ENCODE assay signal across 9 cellular contexts in the genomic region with DNA sequence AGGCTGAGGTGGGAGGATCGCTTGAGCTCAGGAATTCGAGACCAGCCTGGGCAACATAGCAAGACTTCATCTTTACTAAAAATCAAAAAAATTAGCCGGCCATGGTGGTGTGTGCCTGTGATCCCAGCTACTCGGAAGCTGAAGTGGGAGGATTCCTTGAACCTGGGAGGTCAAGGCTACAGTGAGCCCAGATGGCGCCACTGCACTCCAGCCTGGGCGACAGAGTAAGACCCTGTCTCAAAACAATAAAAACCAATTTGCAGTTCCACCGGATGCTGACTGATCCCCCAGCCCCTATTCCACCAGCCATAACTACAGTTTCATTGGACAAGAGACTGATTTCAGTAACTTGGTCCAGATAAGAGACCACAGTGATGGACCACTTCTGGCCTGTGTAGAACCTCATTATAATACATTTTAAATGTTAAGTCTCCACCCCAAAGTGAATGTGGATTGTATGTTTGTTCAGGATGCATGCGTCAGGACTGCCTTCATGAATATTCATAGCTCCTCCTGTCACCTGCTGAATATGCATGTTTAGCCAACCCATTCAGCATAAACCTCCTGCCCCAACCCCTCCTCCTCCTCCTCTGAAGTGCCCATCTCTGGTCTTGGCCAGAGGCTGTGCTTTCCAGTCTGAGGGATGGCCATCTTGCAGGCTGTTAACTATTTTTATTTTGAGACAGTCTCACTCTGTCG. TPM values are rescaled to one million over a fixed set of nuclear protein-coding genes. Genes with fewer than 3 reads are reported as not detected.
DNase-seq lines count a peak whose midpoint lies in the region; ATAC-seq and TF ChIP-seq lines count a peak whose summit lies in the region.
"Had no signal": no experiment of that assay in that cellular context is flagged by ENCODE, and none has a peak within 500 bp of the region (broad histone marks: within the 10 kb centered on the region; RNA-seq: fewer than 3 reads in every experiment).

No MANE protein-coding gene starts in this region.

- H3K4me3 Mint-ChIP-seq in activated naive CD4-positive, alpha-beta T cell treated with anti-CD3 and anti-CD28 coated beads, Interleukin-2, amount 50 U/mL, for 24 hours, result peak overlapping the region; percentile 98
- H3K4me3 Mint-ChIP-seq in dendritic cell treated with granulocyte-macrophage colony-stimulating factor and Interleukin-4, amounts not matched to agents 40 ng/mL and 50 ng/mL, for 4 days, result no peak overlapping the region

- H2AFZ ChIP-seq in PC-9, result no peak overlapping the region

- no peak for TF ChIP-seq POLR2A in upper lobe of left lung (IDR thresholded peaks at IDR 0.05)

- intact Hi-C loops in PC-9 (cut with micrococcal nuclease; ENCODE audit: unreplicated experiment), result no loop called here
- intact Hi-C loops in dendritic cell treated with granulocyte-macrophage colony-stimulating factor and Interleukin-4, amounts not matched to agents 40 ng/mL and 50 ng/mL, for 4 days (cut with micrococcal nuclease), result loop anchor here (10.0 kb wide), 2 partner anchors 130 to 290 kb away; a partner anchor contains a TSS

- H3K4me3 ChIP-seq in PC-9, result peak overlapping the region; percentile 71; the same call in 1 of the 2 replicates
- H3K4me3 ChIP-seq in upper lobe of left lung, result no peak overlapping the region

- peaks cover 86% of the 10 kb centered on the region for H3K79me2 ChIP-seq in PC-9 (ENCODE audit: low read depth)

- H4K20me1 ChIP-seq in PC-9 (ENCODE audit: insufficient read depth), result peaks cover 41% of the 10 kb centered on the region

- no peak for DNase-seq in activated naive CD4-positive, alpha-beta T cell treated with Interleukin-2 at 50 U/mL for 16 hours
- no peak for DNase-seq in PC-9
- no peak for DNase-seq in upper lobe of left lung
- no peak for DNase-seq in effector CD4-positive, alpha-beta T cell
- no peak for DNase-seq in CD1c-positive myeloid dendritic cell (ENCODE audit: extremely low spot score)
- no peak for DNase-seq in NCI-H446 treated with DMSO at 0.1 percent for 48 hours (lab: John Stamatoyannopoulos, UW)
- DNase-seq: EL had no signal

- peaks cover 28% of the 10 kb centered on the region for H3K4me1 ChIP-seq in PC-9 (replicated peaks; ENCODE audit: insufficient read depth)
- peaks cover 31 to 56% (median 39%) of the 10 kb centered on the region in 4 donors for H3K4me1 ChIP-seq in upper lobe of left lung

- peaks cover 41% of the 10 kb centered on the region; the same call in 1 of the 2 replicates for H3F3A ChIP-seq in PC-9 (ENCODE audit: insufficient read depth, low read depth)

- H3K27ac Mint-ChIP-seq in activated naive CD4-positive, alpha-beta T cell treated with anti-CD3 and anti-CD28 coated beads, Interleukin-2, amount 50 U/mL, for 24 hours, result peak overlapping the region; percentile 41
- H3K27ac Mint-ChIP-seq in dendritic cell treated with granulocyte-macrophage colony-stimulating factor and Interleukin-4, amounts not matched to agents 40 ng/mL and 50 ng/mL, for 4 days, result peak overlapping the region; percentile 74

- H3K36me3 ChIP-seq in PC-9 (ENCODE audit: low read depth), result no peaks in the 10 kb centered on the region
- peaks cover 0 to 25% (median 12%) of the 10 kb centered on the region in 4 donors for H3K36me3 ChIP-seq in upper lobe of left lung

- H3K4me2 ChIP-seq in PC-9, result peak overlapping the region; percentile 81

- TF ChIP-seq CTCF in PC-9 (conservative IDR thresholded peaks at IDR 0.05) (no peak), upper lobe of left lung (IDR thresholded peaks at IDR 0.05) (no peak)

- no peaks in the 10 kb centered on the region for H3K9me3 ChIP-seq in PC-9 (ENCODE audit: insufficient read depth, low read depth)
- no peaks in the 10 kb centered on the region for H3K9me3 ChIP-seq in upper lobe of left lung

- no peaks in the 10 kb centered on the region for H3K27me3 ChIP-seq in PC-9 (ENCODE audit: insufficient read depth, low read depth)
- H3K27me3 ChIP-seq in upper lobe of left lung, result no peaks in the 10 kb centered on the region

- peaks cover 11% of the 10 kb centered on the region for H3K36me3 Mint-ChIP-seq in activated naive CD4-positive, alpha-beta T cell treated with anti-CD3 and anti-CD28 coated beads, Interleukin-2, amount 50 U/mL, for 24 hours
- peaks cover 75% of the 10 kb centered on the region for H3K36me3 Mint-ChIP-seq in dendritic cell treated with granulocyte-macrophage colony-stimulating factor and Interleukin-4, amounts not matched to agents 40 ng/mL and 50 ng/mL, for 4 days (ENCODE audit: low read depth)

- no peaks in the 10 kb centered on the region for H3K9me2 ChIP-seq in PC-9 (ENCODE audit: insufficient read depth)

- peak overlapping the region; percentile 96; the same call in 1 of the 2 replicates for H3K27ac ChIP-seq in PC-9
- H3K27ac ChIP-seq in upper lobe of left lung, result peak overlapping the region; percentile 16 to 50 (median 44)

- ATAC-seq in upper lobe of left lung (ENCODE audit: low FRiP score in 2 of 2), result no peak

- 69 to 70% methylated on average over 9 of the region's 9 CpGs for WGBS in upper lobe of left lung, 2 donors

- no peak for TF ChIP-seq EP300 in upper lobe of left lung (IDR thresholded peaks at IDR 0.05)

- H3K4me1 Mint-ChIP-seq in activated naive CD4-positive, alpha-beta T cell treated with anti-CD3 and anti-CD28 coated beads, Interleukin-2, amount 50 U/mL, for 24 hours, result peaks cover 49% of the 10 kb centered on the region
- peaks cover 82% of the 10 kb centered on the region for H3K4me1 Mint-ChIP-seq in dendritic cell treated with granulocyte-macrophage colony-stimulating factor and Interleukin-4, amounts not matched to agents 40 ng/mL and 50 ng/mL, for 4 days (ENCODE audit: low read depth)

- POLR2A ChIA-PET in PC-9 (lab: Charles Lee; ENCODE audit: unreplicated experiment), result interaction anchor here (0.6 kb wide), 1 partner anchor 33 kb away, joined by 3 read pairs; no protein-coding TSS in a partner anchor

- CTCF ChIA-PET in PC-9 (lab: Charles Lee), result interaction anchor here (0.6 to 0.7 kb wide), 2 partner anchors 53 to 652 kb away, joined by 3 to 11 read pairs; no protein-coding TSS in a partner anchor

- no peaks in the 10 kb centered on the region for H3K27me3 Mint-ChIP-seq in activated naive CD4-positive, alpha-beta T cell treated with anti-CD3 and anti-CD28 coated beads, Interleukin-2, amount 50 U/mL, for 24 hours
- H3K27me3 Mint-ChIP-seq in dendritic cell treated with granulocyte-macrophage colony-stimulating factor and Interleukin-4, amounts not matched to agents 40 ng/mL and 50 ng/mL, for 4 days, result no peaks in the 10 kb centered on the region

- no peaks in the 10 kb centered on the region for H3K9me3 Mint-ChIP-seq in activated naive CD4-positive, alpha-beta T cell treated with anti-CD3 and anti-CD28 coated beads, Interleukin-2, amount 50 U/mL, for 24 hours
- no peaks in the 10 kb centered on the region for H3K9me3 Mint-ChIP-seq in dendritic cell treated with granulocyte-macrophage colony-stimulating factor and Interleukin-4, amounts not matched to agents 40 ng/mL and 50 ng/mL, for 4 days

- BruUV-seq in PC-9 (replicated peaks; lab: Mats Ljungman, UMichigan), result no TSS peak

RNA-seq across cellular contexts. Expression of a gene that starts 2.3 kb away (rescaled TPM):
- total RNA-seq in PC-9 (2021) (61.7 and 63.4 TPM in 2 replicates), upper lobe of left lung (10 to 100 TPM; 33.0 to 51.1 (median 38.0) TPM)

RNA-seq across cellular contexts. Expression of a gene that starts 6.7 kb away (rescaled TPM):
- total RNA-seq in PC-9 (2021), result 41.2 and 52.5 TPM in 2 replicates
- total RNA-seq in upper lobe of left lung, result 10 to 100 TPM; 38.9 to 99.1 (median 49.6) TPM

RNA-seq across cellular contexts. Expression of a gene that starts 6.9 kb away (rescaled TPM):
- total RNA-seq in PC-9 (2021), result 134 TPM in 2 replicates
- 10 to 100 TPM in 5 of 6 donors, 1 to 10 TPM in 1; 8.9 to 47.4 (median 21.9) TPM for total RNA-seq in upper lobe of left lung

RNA-seq across cellular contexts. Expression of a gene that starts 30.3 kb away (rescaled TPM):
- total RNA-seq in PC-9 (2021), result 4.0 and 6.7 TPM in 2 replicates
- total RNA-seq in upper lobe of left lung, result 10 to 100 TPM in 1 of 6 donors, 1 to 10 TPM in 4, under 1 TPM in 1; 0.59 to 17.8 (median 2.5) TPM
